ENCODE assay signal across 25 cellular contexts in genomic region chr17:42055003-42055402, GRCh38. TPM values are rescaled to one million over a fixed set of nuclear protein-coding genes. Genes with fewer than 3 reads are reported as not detected.
"Had no signal": no experiment of that assay in that cellular context is flagged by ENCODE, and none has a peak within 500 bp of the region (broad histone marks: within the 10 kb centered on the region; RNA-seq: fewer than 3 reads in every experiment).

No MANE protein-coding gene starts in this region.

- FAIRE-seq: colon, kidney had no signal

- DNase-seq: activated CD4-positive, alpha-beta T cell treated with anti-CD3 and anti-CD28 coated beads, Interleukin-2, amount 10 ng/mL, durations not matched to agents 24 days and 14 days; activated CD8-positive, alpha-beta T cell treated with anti-CD3 and anti-CD28 coated beads, Interleukin-2, amount 10 ng/mL, durations not matched to agents 7 days and 5 days; activated effector memory CD4-positive, alpha-beta T cell treated with Interleukin-2 at 50 U/mL for 16 hours; activated naive CD4-positive, alpha-beta T cell treated with anti-CD3 and anti-CD28 coated beads, Interleukin-2, amount 10 ng/mL, durations not matched to agents 7 days and 5 days; activated naive CD8-positive, alpha-beta T cell treated with anti-CD3 and anti-CD28 coated beads, Interleukin-2, amount 50 U/mL, for 24 hours; activated T-cell treated with anti-CD3 and anti-CD28 coated beads, Interleukin-2, amount 50 U/mL, for 4 hours; anterior cingulate cortex; caudate nucleus; foreskin keratinocyte; hippocampal formation; kidney; left lung; midbrain; occipital lobe; posterior cingulate gyrus; stimulated activated CD4-positive, alpha-beta T cell treated with anti-CD3 and anti-CD28 coated beads, Interleukin-12 subunit alpha, Interleukin-12 subunit beta, amount 100 ng/mL, for 4 hours; stimulated activated CD4-positive, alpha-beta T cell treated with anti-CD3 and anti-CD28 coated beads, Interleukin-1b, Interleukin-23, amount 100 ng/mL, for 48 hours; stimulated activated CD8-positive, alpha-beta memory T cell treated with anti-CD3 and anti-CD28 coated beads, Interleukin-4, amount 100 ng/mL, for 48 hours; stimulated activated naive CD4-positive, alpha-beta T cell; thyroid gland had no signal

- H3K4me3 Mint-ChIP-seq: activated CD4-positive, alpha-beta T cell treated with anti-CD3 and anti-CD28 coated beads, Interleukin-2, amount 10 ng/mL, durations not matched to agents 24 days and 14 days; activated CD8-positive, alpha-beta T cell treated with anti-CD3 and anti-CD28 coated beads, Interleukin-2, amount 10 ng/mL, durations not matched to agents 7 days and 5 days; activated naive CD4-positive, alpha-beta T cell treated with anti-CD3 and anti-CD28 coated beads, Interleukin-2, amount 10 ng/mL, durations not matched to agents 7 days and 5 days; activated naive CD8-positive, alpha-beta T cell treated with anti-CD3 and anti-CD28 coated beads, Interleukin-2, amount 50 U/mL, for 24 hours; activated T-cell treated with anti-CD3 and anti-CD28 coated beads, Interleukin-2, amount 50 U/mL, for 4 hours; nephron had no signal

- H3K9me3 Mint-ChIP-seq: activated CD4-positive, alpha-beta T cell treated with anti-CD3 and anti-CD28 coated beads, Interleukin-2, amount 10 ng/mL, durations not matched to agents 24 days and 14 days; activated naive CD4-positive, alpha-beta T cell treated with anti-CD3 and anti-CD28 coated beads, Interleukin-2, amount 10 ng/mL, durations not matched to agents 7 days and 5 days; activated naive CD8-positive, alpha-beta T cell treated with anti-CD3 and anti-CD28 coated beads, Interleukin-2, amount 50 U/mL, for 24 hours; activated T-cell treated with anti-CD3 and anti-CD28 coated beads, Interleukin-2, amount 50 U/mL, for 4 hours; nephron had no signal

- H3K27me3 ChIP-seq: thyroid gland had no signal

- H3K9me3 ChIP-seq: left lung, thyroid gland had no signal

- H3K4me1 ChIP-seq: foreskin keratinocyte had no signal

- H3K36me3 Mint-ChIP-seq: activated naive CD4-positive, alpha-beta T cell treated with anti-CD3 and anti-CD28 coated beads, Interleukin-2, amount 10 ng/mL, durations not matched to agents 7 days and 5 days; brain had no signal

- H3K27ac Mint-ChIP-seq: activated CD4-positive, alpha-beta T cell treated with anti-CD3 and anti-CD28 coated beads, Interleukin-2, amount 10 ng/mL, durations not matched to agents 24 days and 14 days; activated CD8-positive, alpha-beta T cell treated with anti-CD3 and anti-CD28 coated beads, Interleukin-2, amount 10 ng/mL, durations not matched to agents 7 days and 5 days; activated naive CD4-positive, alpha-beta T cell treated with anti-CD3 and anti-CD28 coated beads, Interleukin-2, amount 10 ng/mL, durations not matched to agents 7 days and 5 days; activated naive CD8-positive, alpha-beta T cell treated with anti-CD3 and anti-CD28 coated beads, Interleukin-2, amount 50 U/mL, for 24 hours; nephron had no signal

- H3K27ac ChIP-seq: foreskin keratinocyte, left lung, thyroid gland had no signal

RNA-seq across cellular contexts. Expression of gene ZNF385C, which starts 43.3 kb away (rescaled TPM):
- total RNA-seq: epithelial cell of proximal tubule, lung microvascular endothelial cell had no signal
